ENCODE assay signal across 28 cellular contexts in genomic region chr7:158612546-158612945, GRCh38. TPM values are rescaled to one million over a fixed set of nuclear protein-coding genes. Genes with fewer than 3 reads are reported as not detected.
"Had no signal": no experiment of that assay in that cellular context is flagged by ENCODE, and none has a peak within 500 bp of the region (broad histone marks: within the 10 kb centered on the region; RNA-seq: fewer than 3 reads in every experiment).

No MANE protein-coding gene starts in this region.

- H3K4me3 Mint-ChIP-seq: activated T-helper 1 cell treated with anti-CD3 and anti-CD28 coated beads, Interleukin-12 subunit alpha, Interleukin-12 subunit beta, Interleukin-2, Interleukin-4 antibody, amounts not matched to agents 30 ng/mL and 10 ng/mL and 1 ng/mL, durations not matched to agents 14 hours and 24 hours and 36 hours; natural killer cell treated with Interleukin-12 subunit alpha and Interleukin-12 subunit beta and Interleukin-15 and Interleukin-18, amount 100 ng/mL, for 72 hours had no signal

- H3K27ac ChIP-seq: ascending aorta, cardiac muscle cell, coronary artery, dorsolateral prefrontal cortex, gastrocnemius medialis, hepatocyte, skin epidermis, testis, transverse colon had no signal

- H3K4me2 ChIP-seq: hepatocyte had no signal

- DNase-seq: activated CD4-positive, alpha-beta T cell treated with anti-CD3 and anti-CD28 coated beads for 4 hours; activated CD4-positive, alpha-beta T cell treated with anti-CD3 and anti-CD28 coated beads, Interleukin-2, amount 50 U/mL, for 4 hours; activated T-cell treated with anti-CD3 and anti-CD28 coated beads, Interleukin-2, amount 50 U/mL, for 1 hour; dorsolateral prefrontal cortex; effector memory CD4-positive, alpha-beta T cell; gastrocnemius medialis; glutamatergic neuron; left cardiac atrium; left ventricle myocardium superior; mucosa of descending colon; retina; stimulated activated CD4-positive, alpha-beta T cell treated with anti-CD3 and anti-CD28 coated beads, Interleukin-12 subunit alpha, Interleukin-12 subunit beta, amount 100 ng/mL, for 4 hours; stimulated activated CD4-positive, alpha-beta T cell treated with anti-CD3 and anti-CD28 coated beads, Interleukin-4, amount 100 ng/mL, for 1 hour; stimulated activated naive CD8-positive, alpha-beta T cell treated with anti-CD3 and anti-CD28 coated beads, Interleukin-15, Interleukin-2, amounts not matched to agents 100 U/mL and 50 U/mL, for 24 hours; testis; transverse colon had no signal

- H3K27ac Mint-ChIP-seq: activated naive CD4-positive, alpha-beta T cell treated with anti-CD3 and anti-CD28 coated beads, Interleukin-2, amount 50 U/mL, for 72 hours; activated T-helper 1 cell treated with anti-CD3 and anti-CD28 coated beads, Interleukin-12 subunit alpha, Interleukin-12 subunit beta, Interleukin-2, Interleukin-4 antibody, amounts not matched to agents 30 ng/mL and 10 ng/mL and 1 ng/mL, durations not matched to agents 14 hours and 24 hours and 36 hours had no signal

- FAIRE-seq: keratinocyte, urothelium cell line had no signal

- H3K27me3 Mint-ChIP-seq: brain; natural killer cell treated with Interleukin-12 subunit alpha and Interleukin-12 subunit beta and Interleukin-15 and Interleukin-18, amount 100 ng/mL, for 72 hours had no signal

- H3K79me2 ChIP-seq: hepatocyte had no signal

- ATAC-seq: gastrocnemius medialis; left cardiac atrium; left ventricle myocardium superior; mucosa of descending colon; natural killer cell treated with Interleukin-12 subunit alpha and Interleukin-12 subunit beta and Interleukin-15 and Interleukin-18, amount 100 ng/mL, for 72 hours; sciatic nerve had no signal

- H3K4me3 ChIP-seq: ascending aorta, cardiac muscle cell, coronary artery, dorsolateral prefrontal cortex, gastrocnemius medialis, hepatocyte, mucosa of descending colon, skin epidermis, testis, transverse colon had no signal

- H3K36me3 ChIP-seq: ascending aorta, cardiac muscle cell, gastrocnemius medialis, transverse colon had no signal

- H3K9me3 Mint-ChIP-seq: activated naive CD4-positive, alpha-beta T cell treated with anti-CD3 and anti-CD28 coated beads, Interleukin-2, amount 50 U/mL, for 72 hours; activated T-helper 1 cell treated with anti-CD3 and anti-CD28 coated beads, Interleukin-12 subunit alpha, Interleukin-12 subunit beta, Interleukin-2, Interleukin-4 antibody, amounts not matched to agents 30 ng/mL and 10 ng/mL and 1 ng/mL, durations not matched to agents 14 hours and 24 hours and 36 hours; brain; natural killer cell treated with Interleukin-12 subunit alpha and Interleukin-12 subunit beta and Interleukin-15 and Interleukin-18, amount 100 ng/mL, for 72 hours had no signal

- H3K9me3 ChIP-seq: ascending aorta, gastrocnemius medialis, mucosa of descending colon, testis, transverse colon had no signal

- H3K4me1 ChIP-seq: ascending aorta, gastrocnemius medialis, testis, transverse colon had no signal

- H2AFZ ChIP-seq: hepatocyte had no signal

- H3K27me3 ChIP-seq: ascending aorta, cardiac muscle cell, dorsolateral prefrontal cortex, gastrocnemius medialis, hepatocyte, testis, transverse colon had no signal

- H3K36me3 Mint-ChIP-seq: brain; natural killer cell treated with Interleukin-12 subunit alpha and Interleukin-12 subunit beta and Interleukin-15 and Interleukin-18, amount 100 ng/mL, for 72 hours had no signal

RNA-seq across cellular contexts. Expression of gene PTPRN2, which starts 24.9 kb away (rescaled TPM):
- total RNA-seq: cardiac muscle cell had no signal
- polyA plus RNA-seq: keratinocyte had no signal
